Comparison of ENCODE assay signal across 8 cellular contexts in the genomic region with DNA sequence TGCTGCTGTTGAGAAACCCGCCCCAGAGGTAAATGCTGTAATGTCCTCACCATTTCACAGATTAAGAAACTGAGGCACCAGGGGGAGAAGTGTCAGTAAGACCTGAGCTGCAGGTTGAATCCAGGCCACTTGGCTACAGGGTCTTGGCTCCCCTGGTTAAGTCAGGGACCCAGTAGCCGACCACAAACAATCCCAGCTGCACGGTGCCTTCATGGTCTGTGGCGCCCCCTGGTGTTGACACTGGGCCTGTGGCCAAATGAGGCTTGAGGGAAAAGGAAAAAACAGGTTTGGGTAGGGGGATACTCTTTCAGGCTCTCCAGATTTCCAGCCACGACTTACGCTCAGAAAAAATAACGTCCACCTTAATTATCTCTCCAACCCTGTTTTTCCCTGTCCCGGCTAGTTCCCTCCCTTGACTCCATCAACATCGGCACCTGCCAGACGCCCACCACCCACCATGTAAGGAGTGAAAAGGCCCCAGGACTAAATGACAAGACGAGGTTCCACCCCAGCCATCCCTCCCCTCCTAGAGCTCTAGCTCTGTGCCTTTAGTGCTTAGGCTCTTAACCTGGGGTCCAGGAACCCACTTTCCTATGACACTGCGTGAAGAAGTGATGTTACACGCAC. TPM values are rescaled to one million over a fixed set of nuclear protein-coding genes. Genes with fewer than 3 reads are reported as not detected.
DNase-seq lines count a peak whose midpoint lies in the region; ATAC-seq and TF ChIP-seq lines count a peak whose summit lies in the region.

No MANE protein-coding gene starts in this region.

- ATAC-seq in psoas muscle: peak; percentile 57 to 83 (median 64)
- ATAC-seq in HG03521 (IDR thresholded peaks at IDR 0.05; ENCODE audit: unreplicated experiment): no peak

- peaks cover 2% of the 10 kb centered on the region for H3K27me3 ChIP-seq in CD4-positive, alpha-beta memory T cell (ENCODE audit: insufficient read depth, low read length)
- H3K27me3 ChIP-seq in psoas muscle (ENCODE audit: insufficient read depth in 3 of 3, low read length in 2 of 3): peaks cover 2 to 12% (median 5%) of the 10 kb centered on the region in 3 donors

- H3K27ac Mint-ChIP-seq in CD4-positive, alpha-beta memory T cell: no peak overlapping the region
- no peak overlapping the region for H3K27ac Mint-ChIP-seq in HFFc6

- intact Hi-C loops in CD4-positive, alpha-beta memory T cell (cut with micrococcal nuclease): loop anchor here (1.0 to 10.0 kb wide), 3 partner anchors 46 to 259 kb away; no protein-coding TSS in a partner anchor
- intact Hi-C loops in psoas muscle (cut with DNase I): loop anchor here (1.0 to 10.0 kb wide), 3 partner anchors 165 to 269 kb away; no protein-coding TSS in a partner anchor

- no peaks in the 10 kb centered on the region for H3K4me1 ChIP-seq in CD4-positive, alpha-beta memory T cell (ENCODE audit: insufficient read depth, low read length)
- no peaks in the 10 kb centered on the region for H3K4me1 ChIP-seq in psoas muscle

- no peaks in the 10 kb centered on the region for H3K36me3 ChIP-seq in CD4-positive, alpha-beta memory T cell (ENCODE audit: insufficient read depth, low read length)
- peaks cover 0 to 5% of the 10 kb centered on the region in 2 donors for H3K36me3 ChIP-seq in psoas muscle (ENCODE audit: insufficient read depth in 1 of 2, low read depth in 1 of 2)

- H3K4me3 ChIP-seq in CD4-positive, alpha-beta memory T cell (ENCODE audit: low read length in 2 of 2): no peak overlapping the region
- H3K4me3 ChIP-seq in fibroblast of mammary gland (ENCODE audit: control insufficient read depth, low read depth, low read length) (no peak overlapping the region), psoas muscle (no peak overlapping the region)

- H3K36me3 Mint-ChIP-seq in CD4-positive, alpha-beta memory T cell: peaks cover 16 to 32% of the 10 kb centered on the region in 2 donors
- H3K36me3 Mint-ChIP-seq in HFFc6 (ENCODE audit: low read depth): no peaks in the 10 kb centered on the region; the same call in 1 of the 2 replicates

- H3K27me3 Mint-ChIP-seq in CD4-positive, alpha-beta memory T cell: peaks cover 6 to 14% of the 10 kb centered on the region in 2 donors
- peaks cover 4% of the 10 kb centered on the region; the same call in 1 of the 2 replicates for H3K27me3 Mint-ChIP-seq in HFFc6 (ENCODE audit: insufficient read depth)

- POLR2A ChIA-PET in CD4-positive, alpha-beta memory T cell (lab: Charles Lee; ENCODE audit: partially characterized antibody): no interaction called here

- CTCF ChIA-PET in CD4-positive, alpha-beta memory T cell (lab: Charles Lee; ENCODE audit: partially characterized antibody): interaction anchor here (0.6 to 6.6 kb wide), 5 partner anchors 44 to 286 kb away, joined by 3 to 37 read pairs (median 3); no protein-coding TSS in a partner anchor

- H3K4me3 Mint-ChIP-seq in CD4-positive, alpha-beta memory T cell: no peak overlapping the region
- no peak overlapping the region for H3K4me3 Mint-ChIP-seq in HFFc6

- TF ChIP-seq CTCF in HFFc6 (IDR thresholded peaks at IDR 0.05) (peak; percentile 91), fibroblast of mammary gland (conservative IDR thresholded peaks at IDR 0.05; ENCODE audit: control insufficient read depth, insufficient read depth, low read depth, low read length) (peak; percentile 72), psoas muscle (IDR thresholded peaks at IDR 0.05) (peak; percentile 89)

- H3K9me3 ChIP-seq in CD4-positive, alpha-beta memory T cell (ENCODE audit: control insufficient read depth in 1 of 2, low read length in 2 of 2): no peaks in the 10 kb centered on the region
- no peaks in the 10 kb centered on the region for H3K9me3 ChIP-seq in psoas muscle

- 49 to 63% (median 60%) methylated on average over 13 of the region's 13 CpGs for WGBS in psoas muscle, 3 donors

- no peak overlapping the region for H3K27ac ChIP-seq in CD4-positive, alpha-beta memory T cell (ENCODE audit: low read depth, low read length)
- H3K27ac ChIP-seq in psoas muscle: no peak overlapping the region

- peak; percentile 12 to 41 (median 32) for DNase-seq in CD4-positive, alpha-beta memory T cell
- no peak for DNase-seq in HFFc6
- DNase-seq in activated CD4-positive, alpha-beta T cell treated with anti-CD3 and anti-CD28 coated beads for 4 hours: peak; percentile 15 to 24
- no peak for DNase-seq in fibroblast of mammary gland (ENCODE audit: low read depth)
- DNase-seq in psoas muscle: no peak
- DNase-seq in NK-92 (lab: John Stamatoyannopoulos, UW; ENCODE audit: unreplicated experiment): no peak
- no peak for DNase-seq in mesenteric fat pad (ENCODE audit: low spot score)

- H3K4me1 Mint-ChIP-seq in CD4-positive, alpha-beta memory T cell: no peaks in the 10 kb centered on the region
- no peaks in the 10 kb centered on the region for H3K4me1 Mint-ChIP-seq in HFFc6 (ENCODE audit: low read depth)

- no peaks in the 10 kb centered on the region for H3K9me3 Mint-ChIP-seq in CD4-positive, alpha-beta memory T cell
- no peaks in the 10 kb centered on the region for H3K9me3 Mint-ChIP-seq in HFFc6

RNA-seq across cellular contexts. Expression of a gene that starts 47.7 kb away (rescaled TPM):
- total RNA-seq in CD4-positive, alpha-beta memory T cell: 10 to 100 TPM; 47.2 to 50.0 TPM
- polyA plus RNA-seq in CD4-positive, alpha-beta memory T cell: 100 to 1,000 TPM in 1 of 2 donors, 10 to 100 TPM in 1; 65.7 to 109 TPM
- 10 to 100 TPM; 18.6 to 28.3 (median 23.9) TPM for total RNA-seq in HFFc6 (2021; fragmentation: NEBNext Ultra II Directional; extraction: Animal tissue kit (Norgen Biotek cat#: 25700))
- 10 to 100 TPM; 15.4 to 25.9 (median 20.2) TPM for total RNA-seq in psoas muscle
- 10 to 100 TPM; 23.7 to 32.9 (median 32.4) TPM for polyA plus RNA-seq in psoas muscle
- total RNA-seq in mesenteric fat pad: 21.1 TPM

RNA-seq across cellular contexts. Expression of a gene that starts 53.6 kb away (rescaled TPM):
- 10 to 100 TPM; 65.2 to 66.2 TPM for total RNA-seq in CD4-positive, alpha-beta memory T cell
- polyA plus RNA-seq in CD4-positive, alpha-beta memory T cell: 100 to 1,000 TPM; 114 to 134 TPM
- total RNA-seq in HFFc6 (2021; fragmentation: NEBNext Ultra II Directional; extraction: Animal tissue kit (Norgen Biotek cat#: 25700)): 10 to 100 TPM; 47.1 to 61.7 (median 53.2) TPM
- total RNA-seq in psoas muscle (10 to 100 TPM; 31.9 to 48.5 (median 37.8) TPM), mesenteric fat pad (41.1 TPM)
- 10 to 100 TPM; 59.4 to 81.2 (median 79.8) TPM for polyA plus RNA-seq in psoas muscle

Comparison
In these comparisons a context has a peak if more than half of its experiments do, and no peak if none do; other contexts are left out.
1. DNase-seq: peak in CD4-positive, alpha-beta memory T cell (5 of 5) and activated CD4-positive, alpha-beta T cell treated with anti-CD3 and anti-CD28 coated beads for 4 hours (2 of 2); none in HFFc6 (single experiment), fibroblast of mammary gland (single experiment), psoas muscle (0 of 2), NK-92 (single experiment) and mesenteric fat pad (single experiment).
2. Peak in every context shown above with its lines, with median percentiles within 50 percentile points of each other: CTCF ChIP-seq.